23 cellular contexts compared by ENCODE assay signal in genomic region chr9:113245894-113246293, GRCh38. TPM values are rescaled to one million over a fixed set of nuclear protein-coding genes. Genes with fewer than 3 reads are reported as not detected.
DNase-seq lines count a peak whose midpoint lies in the region; ATAC-seq, FAIRE-seq and TF ChIP-seq lines count a peak whose summit lies in the region.
"Had no signal": no experiment of that assay in that cellular context is flagged by ENCODE, and none has a peak within 500 bp of the region (broad histone marks: within the 10 kb centered on the region; RNA-seq: fewer than 3 reads in every experiment).

No MANE protein-coding gene starts in this region.

- H3K27me3 ChIP-seq in DOHH2 (ENCODE audit: control insufficient read depth, low read length): no peaks in the 10 kb centered on the region
- H3K27me3 ChIP-seq: BLaER1 had no signal

- intact Hi-C loops in activated naive CD4-positive, alpha-beta T cell treated with anti-CD3 and anti-CD28 coated beads for 36 hours (cut with micrococcal nuclease): no loop called here

- POLR2A ChIA-PET in HEK293 (lab: Yijun Ruan, JAX): interaction anchor here (1.3 kb wide), 1 partner anchor 24 kb away, joined by 3 read pairs; the partner anchor contains the start of genes FKBP15 and SLC31A1

- no peaks in the 10 kb centered on the region for H4K20me1 ChIP-seq in DOHH2 (ENCODE audit: control insufficient read depth, insufficient read depth, low read depth, low read length)
- H4K20me1 ChIP-seq: BLaER1 had no signal

- TF ChIP-seq POLR2A in H54 (IDR thresholded peaks at IDR 0.05; ENCODE audit: low read depth, low read length): no peak

- H3K4me3 ChIP-seq in DOHH2 (ENCODE audit: low read length) (peak overlapping the region; percentile 28), HEK293 (ENCODE audit: low read depth, low read length) (no peak overlapping the region)
- H3K4me3 ChIP-seq: BLaER1, GM23248 had no signal

- no peaks in the 10 kb centered on the region for H3K9me3 Mint-ChIP-seq in endothelial cell (ENCODE audit: unreplicated experiment)
- no peaks in the 10 kb centered on the region for H3K9me3 Mint-ChIP-seq in stimulated activated memory B cell treated with anti-CD40 and anti-IgM and Interleukin-4, amounts not matched to agents 10 μg/mL and 1 μg/mL and 100 μg/mL, for 72 hours
- H3K9me3 Mint-ChIP-seq in activated naive CD4-positive, alpha-beta T cell treated with anti-CD3 and anti-CD28 coated beads for 36 hours: peaks cover 4% of the 10 kb centered on the region
- H3K9me3 Mint-ChIP-seq: CD8-positive, alpha-beta T cell had no signal

- no peak for ATAC-seq in stimulated activated memory B cell treated with anti-CD40 and anti-IgM and Interleukin-4, amounts not matched to agents 10 μg/mL and 1 μg/mL and 100 μg/mL, for 72 hours
- no peak for ATAC-seq in GM19328 (IDR thresholded peaks at IDR 0.05; ENCODE audit: unreplicated experiment)
- ATAC-seq: CD8-positive, alpha-beta T cell had no signal

- H3K4me1 ChIP-seq in DOHH2 (ENCODE audit: control insufficient read depth, low read length) (peaks cover 59% of the 10 kb centered on the region), HEK293 (ENCODE audit: control insufficient read depth, insufficient read depth, low read length) (peaks cover 6% of the 10 kb centered on the region; the same call in 1 of the 2 replicates)
- H3K4me1 ChIP-seq: Caco-2 had no signal

- peak overlapping the region; percentile 42 for H3K4me2 ChIP-seq in DOHH2 (ENCODE audit: low read length)
- H3K4me2 ChIP-seq: BLaER1 had no signal

- TF ChIP-seq CTCF in DOHH2 (IDR thresholded peaks at IDR 0.05; ENCODE audit: low read depth, low read length, poor library complexity, severe bottlenecking): no peak
- TF ChIP-seq CTCF in HEK293 (tag by site-specific recombination; IDR thresholded peaks at IDR 0.05): no peak
- TF ChIP-seq CTCF in endothelial cell (IDR thresholded peaks at IDR 0.05; ENCODE audit: unreplicated experiment): no peak

- CTCF ChIA-PET in HEK293 (lab: Yijun Ruan, JAX): no interaction called here
- CTCF ChIA-PET in activated naive CD4-positive, alpha-beta T cell treated with anti-CD3 and anti-CD28 coated beads for 36 hours (lab: Charles Lee): no interaction called here

- no peak overlapping the region for H3K4me3 Mint-ChIP-seq in endothelial cell (ENCODE audit: unreplicated experiment)
- H3K4me3 Mint-ChIP-seq in stimulated activated memory B cell treated with anti-CD40 and anti-IgM and Interleukin-4, amounts not matched to agents 10 μg/mL and 1 μg/mL and 100 μg/mL, for 72 hours: no peak overlapping the region
- no peak overlapping the region for H3K4me3 Mint-ChIP-seq in activated naive CD4-positive, alpha-beta T cell treated with anti-CD3 and anti-CD28 coated beads for 36 hours
- H3K4me3 Mint-ChIP-seq: B cell; CD4-positive, CD25-positive, alpha-beta regulatory T cell; CD8-positive, alpha-beta T cell had no signal

- H3K27ac ChIP-seq in DOHH2 (ENCODE audit: low read depth, low read length) (0 out of 2 replicates have a peak overlapping the region, but pooled peaks have one; percentile 3), HEK293 (ENCODE audit: extremely low read depth, low read depth, low read length) (no peak overlapping the region)
- H3K27ac ChIP-seq: 22Rv1, BLaER1, C4-2B, GM23248 had no signal

- peaks cover 3% of the 10 kb centered on the region for H3K36me3 Mint-ChIP-seq in endothelial cell (ENCODE audit: low read depth, unreplicated experiment)
- peaks cover 5% of the 10 kb centered on the region for H3K36me3 Mint-ChIP-seq in stimulated activated memory B cell treated with anti-CD40 and anti-IgM and Interleukin-4, amounts not matched to agents 10 μg/mL and 1 μg/mL and 100 μg/mL, for 72 hours
- H3K36me3 Mint-ChIP-seq in activated naive CD4-positive, alpha-beta T cell treated with anti-CD3 and anti-CD28 coated beads for 36 hours (ENCODE audit: low read depth): peaks cover 2% of the 10 kb centered on the region
- H3K36me3 Mint-ChIP-seq: CD8-positive, alpha-beta T cell had no signal

- H3K9me3 ChIP-seq in DOHH2 (ENCODE audit: control insufficient read depth, insufficient read depth, low read length) (no peaks in the 10 kb centered on the region), HEK293 (ENCODE audit: control insufficient read depth, insufficient read depth, low read depth, low read length) (no peaks in the 10 kb centered on the region)
- H3K9me3 ChIP-seq: Caco-2 had no signal

- no peaks in the 10 kb centered on the region for H3K27me3 Mint-ChIP-seq in endothelial cell (ENCODE audit: unreplicated experiment)
- H3K27me3 Mint-ChIP-seq in stimulated activated memory B cell treated with anti-CD40 and anti-IgM and Interleukin-4, amounts not matched to agents 10 μg/mL and 1 μg/mL and 100 μg/mL, for 72 hours: no peaks in the 10 kb centered on the region
- H3K27me3 Mint-ChIP-seq in activated naive CD4-positive, alpha-beta T cell treated with anti-CD3 and anti-CD28 coated beads for 36 hours (ENCODE audit: low read depth): no peaks in the 10 kb centered on the region
- H3K27me3 Mint-ChIP-seq: B cell; CD4-positive, CD25-positive, alpha-beta regulatory T cell had no signal

- H3K36me3 ChIP-seq in DOHH2 (ENCODE audit: control insufficient read depth, low read length) (no peaks in the 10 kb centered on the region), HEK293 (ENCODE audit: control insufficient read depth in 2 of 2, insufficient read depth in 1 of 2, low read length in 2 of 2) (no peaks in the 10 kb centered on the region)
- H3K36me3 ChIP-seq: BLaER1 had no signal

- H3K4me1 Mint-ChIP-seq in endothelial cell (ENCODE audit: unreplicated experiment): no peaks in the 10 kb centered on the region
- H3K4me1 Mint-ChIP-seq in stimulated activated memory B cell treated with anti-CD40 and anti-IgM and Interleukin-4, amounts not matched to agents 10 μg/mL and 1 μg/mL and 100 μg/mL, for 72 hours: peaks cover 14% of the 10 kb centered on the region
- no peaks in the 10 kb centered on the region for H3K4me1 Mint-ChIP-seq in activated naive CD4-positive, alpha-beta T cell treated with anti-CD3 and anti-CD28 coated beads for 36 hours (ENCODE audit: low read depth)
- H3K4me1 Mint-ChIP-seq: CD4-positive, CD25-positive, alpha-beta regulatory T cell had no signal

- no peaks in the 10 kb centered on the region for H3K9me2 ChIP-seq in DOHH2 (replicated peaks; ENCODE audit: control insufficient read depth, low read length)

- no peak for FAIRE-seq in H54 (lab: Jason Lieb, UNC)
- FAIRE-seq: A204.1, G401.6, GM19239 had no signal

- 0 out of 2 replicates have a peak, but pooled peaks cover 3% of the 10 kb centered on the region for H3F3A ChIP-seq in DOHH2 (ENCODE audit: control insufficient read depth, insufficient read depth)

- peaks cover 45% of the 10 kb centered on the region for H3K79me2 ChIP-seq in DOHH2 (ENCODE audit: control insufficient read depth, low read length)

- H3K27ac Mint-ChIP-seq in endothelial cell (ENCODE audit: unreplicated experiment): peak overlapping the region; percentile 52
- peak overlapping the region; percentile 57 for H3K27ac Mint-ChIP-seq in stimulated activated memory B cell treated with anti-CD40 and anti-IgM and Interleukin-4, amounts not matched to agents 10 μg/mL and 1 μg/mL and 100 μg/mL, for 72 hours
- no peak overlapping the region for H3K27ac Mint-ChIP-seq in activated naive CD4-positive, alpha-beta T cell treated with anti-CD3 and anti-CD28 coated beads for 36 hours
- H3K27ac Mint-ChIP-seq: B cell; CD4-positive, CD25-positive, alpha-beta regulatory T cell; CD8-positive, alpha-beta T cell had no signal

- DNase-seq in endothelial cell (ENCODE audit: low spot score) (no peak), DMS 273 (lab: John Stamatoyannopoulos, UW; ENCODE audit: unreplicated experiment) (no peak), H54 (ENCODE audit: insufficient read length, low spot score) (no peak)
- DNase-seq in activated naive CD4-positive, alpha-beta T cell treated with anti-CD3 and anti-CD28 coated beads for 36 hours: no peak
- DNase-seq: Caco-2; CD4-positive, CD25-positive, alpha-beta regulatory T cell; CD8-positive, alpha-beta T cell; DMS 273 treated with DMSO at 0.1 percent for 48 hours; DMS79 treated with DMSO at 0.1 percent for 48 hours; GM23248; H7; HCEC 1CT had no signal

TF ChIP-seq in HEK293, 187 proteins besides CTCF, POLR2A, EP300 and RAD21:
- TF ChIP-seq ZFHX2 (tag by site-specific recombination; conservative IDR thresholded peaks at IDR 0.05): peak; percentile 86
- no peak for TF ChIP-seq ZBTB48 (tag by site-specific recombination; IDR thresholded peaks at IDR 0.05)
- TF ChIP-seq EGR2 (tag by site-specific recombination; IDR thresholded peaks at IDR 0.05; ENCODE audit: low read depth): peak; percentile 84

RNA-seq across cellular contexts. Expression of gene SLC31A1, which starts 24.6 kb away (rescaled TPM):
- 23.2 TPM for total RNA-seq in endothelial cell (ENCODE audit: unreplicated experiment)
- total RNA-seq in activated naive CD4-positive, alpha-beta T cell treated with anti-CD3 and anti-CD28 coated beads for 36 hours: 1 to 10 TPM; 8.1 to 8.2 TPM

RNA-seq across cellular contexts. Expression of gene FKBP15, which starts 24.8 kb away (rescaled TPM):
- 30.2 TPM for total RNA-seq in endothelial cell (ENCODE audit: unreplicated experiment)
- 10 to 100 TPM; 14.7 to 15.8 TPM for total RNA-seq in activated naive CD4-positive, alpha-beta T cell treated with anti-CD3 and anti-CD28 coated beads for 36 hours

RNA-seq across cellular contexts. Expression of gene CDC26, which starts 29.5 kb away (rescaled TPM):
- 27.0 TPM for total RNA-seq in endothelial cell (ENCODE audit: unreplicated experiment)
- total RNA-seq in activated naive CD4-positive, alpha-beta T cell treated with anti-CD3 and anti-CD28 coated beads for 36 hours: 10 to 100 TPM; 36.3 to 38.1 TPM

RNA-seq across cellular contexts. Expression of gene PRPF4, which starts 29.6 kb away (rescaled TPM):
- 20.5 TPM for total RNA-seq in endothelial cell (ENCODE audit: unreplicated experiment)
- total RNA-seq in activated naive CD4-positive, alpha-beta T cell treated with anti-CD3 and anti-CD28 coated beads for 36 hours: 10 to 100 TPM; 39.9 to 44.3 TPM

RNA-seq across cellular contexts. Expression of gene RNF183, which starts 57.3 kb away (rescaled TPM):
- total RNA-seq in endothelial cell (ENCODE audit: unreplicated experiment): not detected
- not detected for total RNA-seq in activated naive CD4-positive, alpha-beta T cell treated with anti-CD3 and anti-CD28 coated beads for 36 hours
- total RNA-seq: B cell; CD4-positive, CD25-positive, alpha-beta regulatory T cell; CD8-positive, alpha-beta T cell; GM23248; H7 had no signal
